Comparison of ENCODE assay signal across 8 cellular contexts in the genomic region with DNA sequence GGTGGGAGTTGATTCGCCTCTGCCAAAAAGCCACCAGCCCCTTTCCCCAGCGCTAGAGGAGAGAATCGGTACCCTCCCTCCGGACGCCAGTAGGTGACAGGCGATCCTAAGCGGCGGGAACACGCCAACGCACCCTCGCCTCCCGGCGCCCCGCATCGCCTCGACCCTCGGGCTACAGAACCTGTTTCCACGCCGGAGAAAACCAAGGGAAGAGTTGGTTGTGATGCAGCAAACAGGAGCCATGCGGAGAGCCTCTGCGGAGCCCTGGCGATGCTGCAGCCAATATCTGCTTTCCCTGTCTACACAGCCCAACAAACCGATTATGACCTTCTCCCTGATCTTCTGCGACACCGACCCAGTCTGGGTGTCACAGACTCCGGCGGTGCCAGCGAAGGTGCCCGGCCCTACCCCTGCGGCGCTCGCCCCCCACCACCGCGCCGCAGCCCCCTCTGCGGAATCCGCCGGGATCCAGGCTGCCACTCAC. TPM values are rescaled to one million over a fixed set of nuclear protein-coding genes. Genes with fewer than 3 reads are reported as not detected.
A peak's percentile ranks its signal among the peaks of the same experiment; 100 is the strongest.
DNase-seq lines count a peak whose midpoint lies in the region; ATAC-seq and TF ChIP-seq lines count a peak whose summit lies in the region.

No MANE protein-coding gene starts in this region.

- no peaks in the 10 kb centered on the region for H3K9me3 ChIP-seq in adipocyte (ENCODE audit: control insufficient read depth, low read length)

- peak; percentile 57 for ATAC-seq in sciatic nerve

- peak overlapping the region; percentile 91 for H3K9ac ChIP-seq in adipocyte (ENCODE audit: low read length)

- intact Hi-C loops in sciatic nerve (cut with DNase I), result no loop called here

- H3K4me3 ChIP-seq in H7 (ENCODE audit: insufficient read depth, low read depth, low read length) (peak overlapping the region; percentile 65), NB4 (ENCODE audit: low read depth, low read length) (peak overlapping the region; percentile 47), adipocyte (ENCODE audit: low read length) (peak overlapping the region; percentile 97), iPS-11a (ENCODE audit: low read depth, low read length) (peak overlapping the region; percentile 49)

- no peak for TF ChIP-seq POLR2A in NB4 (IDR thresholded peaks at IDR 0.05; ENCODE audit: extremely low read depth, insufficient read length)

- H3K27me3 ChIP-seq in H7 (ENCODE audit: control insufficient read depth, insufficient read depth, low read length) (peaks cover 35% of the 10 kb centered on the region), adipocyte (replicated peaks; ENCODE audit: control insufficient read depth, insufficient read depth, low read length) (no peaks in the 10 kb centered on the region)

- no peaks in the 10 kb centered on the region for H3K36me3 ChIP-seq in H7 (replicated peaks; ENCODE audit: control insufficient read depth, insufficient read depth, low read length)
- no peaks in the 10 kb centered on the region for H3K36me3 ChIP-seq in adipocyte (ENCODE audit: control insufficient read depth, insufficient read depth, low read length, severe bottlenecking)

- H3K4me1 ChIP-seq in adipocyte (ENCODE audit: control insufficient read depth, insufficient read depth, low read length), result peaks cover 48% of the 10 kb centered on the region

- peak; percentile 19 for DNase-seq in NCI-H1694 treated with DMSO at 0.1 percent for 48 hours (lab: John Stamatoyannopoulos, UW)
- DNase-seq in NCI-H1694 (lab: John Stamatoyannopoulos, UW), result no peak
- DNase-seq in H7, result peak; percentile 78
- peak; percentile 64 for DNase-seq in NB4 (ENCODE audit: low read depth)
- peak; percentile 73 for DNase-seq in adipocyte (ENCODE audit: low read depth)
- DNase-seq in sciatic nerve (ENCODE audit: low spot score), result peak; percentile 69
- no peak for DNase-seq in T-helper 9 cell

- TF ChIP-seq CTCF in NB4 (IDR thresholded peaks at IDR 0.05; ENCODE audit: low read depth, low read length), result peak; percentile 60

RNA-seq across cellular contexts. Expression of a gene that starts 0.5 kb away (rescaled TPM):
- total RNA-seq in H7 (2014; rRNA removed; shearing (Covaris generic)), result 14.0 and 24.7 TPM in 2 replicates
- 100 TPM for total RNA-seq in sciatic nerve

Comparison
In these comparisons a context has a peak if more than half of its experiments do, and no peak if none do; other contexts are left out.
1. DNase-seq: peak in NCI-H1694 treated with DMSO at 0.1 percent for 48 hours (single experiment), H7 (single experiment), NB4 (single experiment), adipocyte (single experiment) and sciatic nerve (single experiment); none in NCI-H1694 (single experiment) and T-helper 9 cell (single experiment).
2. H3K4me3 ChIP-seq: peak in every context shown above with its lines; median percentile 97 in adipocyte; 65 in H7; 49 in iPS-11a; 47 in NB4.